Comparison of ENCODE assay signal across 8 cellular contexts in the genomic region with DNA sequence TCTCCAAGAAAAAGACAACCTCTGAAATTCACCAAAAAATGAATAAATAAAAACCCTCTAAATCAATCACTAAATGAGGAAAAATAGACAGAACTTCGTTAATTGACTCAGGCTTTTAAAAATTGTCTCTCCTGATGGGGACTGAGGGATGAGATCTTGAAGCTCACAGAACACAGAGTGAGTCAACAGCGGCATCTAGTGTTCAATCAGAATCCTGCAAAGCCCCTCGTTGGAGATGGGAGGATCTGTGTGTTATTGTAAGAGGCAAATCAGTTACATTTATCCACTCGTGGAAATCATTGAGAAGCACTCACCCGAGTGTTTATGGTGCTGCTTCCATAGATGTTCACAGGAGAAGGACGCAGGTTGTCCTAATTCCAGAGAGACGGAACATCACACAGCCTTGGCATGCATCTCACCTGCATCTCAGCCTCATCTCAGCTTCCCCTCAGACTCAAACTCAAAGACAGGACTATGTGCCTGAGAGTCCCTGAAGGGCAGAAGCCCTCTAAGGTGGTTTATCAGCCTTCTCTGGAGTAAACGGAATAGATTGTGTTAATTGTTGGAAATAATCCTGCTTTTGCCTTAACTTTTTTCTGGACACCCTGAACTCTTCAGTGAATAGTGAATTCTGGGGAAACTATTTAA.
A peak's percentile ranks its signal among the peaks of the same experiment; 100 is the strongest.
DNase-seq lines count a peak whose midpoint lies in the region; ATAC-seq and TF ChIP-seq lines count a peak whose summit lies in the region.

No MANE protein-coding gene starts in this region.

- peak; percentile 83 for DNase-seq in NCI-H460 (ENCODE audit: extremely low read depth, low read depth)
- peak; percentile 28 to 42 for DNase-seq in activated CD4-positive, alpha-beta T cell treated with anti-CD3 and anti-CD28 coated beads for 4 hours
- peak; percentile 9 for DNase-seq in effector CD4-positive, alpha-beta T cell
- peak; percentile 89 for DNase-seq in medulla oblongata (ENCODE audit: extremely low spot score)
- peak; percentile 72 for DNase-seq in stimulated activated CD8-positive, alpha-beta memory T cell treated with anti-CD3 and anti-CD28 coated beads, Interleukin-4, amount 100 ng/mL, for 48 hours

- peak; percentile 96 for TF ChIP-seq CTCF in C4-2B (conservative IDR thresholded peaks at IDR 0.05)

- no peak overlapping the region for H3K27ac ChIP-seq in C4-2B

- ATAC-seq in GM19023 (IDR thresholded peaks at IDR 0.05; ENCODE audit: unreplicated experiment) (peak; percentile 92), HG03175 (IDR thresholded peaks at IDR 0.05; ENCODE audit: unreplicated experiment) (peak; percentile 76)

Comparison
In these comparisons a context has a peak if more than half of its experiments do, and no peak if none do; other contexts are left out.
1. DNase-seq: peak in every context shown above with its lines; median percentile 89 in medulla oblongata; 83 in NCI-H460; 72 in stimulated activated CD8-positive, alpha-beta memory T cell treated with anti-CD3 and anti-CD28 coated beads, Interleukin-4, amount 100 ng/mL, for 48 hours; 35 in activated CD4-positive, alpha-beta T cell treated with anti-CD3 and anti-CD28 coated beads for 4 hours; 9 in effector CD4-positive, alpha-beta T cell.